17 cellular contexts compared by ENCODE assay signal in the genomic region with DNA sequence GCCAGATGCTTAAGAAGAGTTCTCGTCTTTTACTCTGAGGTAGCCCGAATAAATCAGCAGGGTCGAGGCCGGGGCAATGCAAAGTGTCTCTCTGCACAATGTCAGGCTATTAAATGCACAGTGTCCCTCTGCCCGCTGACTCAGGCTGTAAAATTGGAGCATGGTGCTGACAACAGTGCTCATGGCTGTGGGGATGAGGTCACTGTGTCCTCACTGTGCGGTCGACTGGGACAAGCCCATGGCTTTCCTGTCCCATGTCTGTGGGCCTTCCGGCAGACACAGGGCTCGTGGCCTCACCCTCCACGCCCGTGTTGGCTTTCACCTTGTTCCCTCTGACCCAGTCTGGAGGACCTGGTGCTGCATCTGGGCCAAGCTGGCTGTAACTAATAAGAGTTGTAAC. TPM values are rescaled to one million over a fixed set of nuclear protein-coding genes. Genes with fewer than 3 reads are reported as not detected.
DNase-seq lines count a peak whose midpoint lies in the region; ATAC-seq lines count a peak whose summit lies in the region.
"Had no signal": no experiment of that assay in that cellular context is flagged by ENCODE, and none has a peak within 500 bp of the region (broad histone marks: within the 10 kb centered on the region; RNA-seq: fewer than 3 reads in every experiment).

No MANE protein-coding gene starts in this region.

- H3K27me3 ChIP-seq in SJSA1 (replicated peaks) (no peaks in the 10 kb centered on the region), trophoblast cell (ENCODE audit: insufficient read depth, low read length) (no peaks in the 10 kb centered on the region)
- H3K27me3 ChIP-seq: testis had no signal

- H3K4ac ChIP-seq in trophoblast cell (ENCODE audit: low read depth, low read length): no peak overlapping the region

- H3K14ac ChIP-seq in trophoblast cell (ENCODE audit: low read length): peak overlapping the region; percentile 0

- no peak overlapping the region for H2AK5ac ChIP-seq in trophoblast cell (ENCODE audit: low read length)

- peaks cover 33% of the 10 kb centered on the region for H3K4me1 ChIP-seq in SJSA1 (replicated peaks)
- H3K4me1 ChIP-seq in trophoblast cell (ENCODE audit: control insufficient read depth in 1 of 2, insufficient read depth in 2 of 2, low read length in 2 of 2): peaks cover 9 to 14% of the 10 kb centered on the region in 2 experiments
- H3K4me1 ChIP-seq: testis had no signal

- H2BK12ac ChIP-seq in trophoblast cell (ENCODE audit: low read length): no peak overlapping the region

- H3K79me2 ChIP-seq in trophoblast cell (ENCODE audit: control insufficient read depth, insufficient read depth, low read length, poor library complexity): no peaks in the 10 kb centered on the region

- no peak overlapping the region for H3K4me2 ChIP-seq in trophoblast cell (ENCODE audit: low read length)

- no peak overlapping the region for H4K8ac ChIP-seq in trophoblast cell (ENCODE audit: low read depth, low read length)

- ATAC-seq in left cardiac atrium (peak; percentile 15 to 76), GM18867 (IDR thresholded peaks at IDR 0.05; ENCODE audit: unreplicated experiment) (no peak)
- ATAC-seq: activated naive CD4-positive, alpha-beta T cell treated with anti-CD3 and anti-CD28 coated beads, Interleukin-2, amount 50 U/mL, for 72 hours had no signal

- H3K27ac ChIP-seq in SJSA1 (peak overlapping the region; percentile 38), trophoblast cell (ENCODE audit: low read depth, low read length) (peak overlapping the region; percentile 35)
- H3K27ac ChIP-seq: testis had no signal

- peaks cover 12% of the 10 kb centered on the region for H3K79me1 ChIP-seq in trophoblast cell (ENCODE audit: low read length)

- H3K36me3 ChIP-seq in SJSA1 (no peaks in the 10 kb centered on the region), trophoblast cell (ENCODE audit: control insufficient read depth in 1 of 2, insufficient read depth in 2 of 2, low read length in 2 of 2) (no peaks in the 10 kb centered on the region)

- H4K91ac ChIP-seq in trophoblast cell (ENCODE audit: low read depth, low read length): peak overlapping the region; percentile 41

- intact Hi-C loops in left cardiac atrium (cut with DNase I): no loop called here

- no peak overlapping the region for H3K9ac ChIP-seq in trophoblast cell (ENCODE audit: low read length)

- H3K4me3 ChIP-seq in SJSA1 (no peak overlapping the region), trophoblast cell (ENCODE audit: low read depth, low read length) (no peak overlapping the region)
- H3K4me3 ChIP-seq: testis had no signal

- peak overlapping the region; percentile 49 for H2BK5ac ChIP-seq in trophoblast cell (ENCODE audit: low read depth, low read length, poor library complexity)

- DNase-seq in ELR (ENCODE audit: low read depth) (peak; percentile 62), SJSA1 (ENCODE audit: low read depth in 1 of 2, low spot score in 2 of 2) (peak; percentile 47 to 66), left cardiac atrium (no peak), trophoblast cell (peak; percentile 59 to 63), DMS 273 (lab: John Stamatoyannopoulos, UW; ENCODE audit: unreplicated experiment) (no peak), superior temporal gyrus (ENCODE audit: extremely low spot score) (no peak), OCI-M2 (lab: John Stamatoyannopoulos, UW; ENCODE audit: unreplicated experiment) (no peak)
- DNase-seq: activated CD4-positive, alpha-beta T cell treated with anti-CD3 and anti-CD28 coated beads, Interleukin-2, amount 10 ng/mL, durations not matched to agents 24 days and 14 days; GDM1; MM.1S; NCI-H187 treated with DMSO at 0.1 percent for 48 hours; NCI-H69; SHP77 treated with DMSO at 0.1 percent for 48 hours; stimulated activated CD4-positive, alpha-beta T cell treated with anti-CD3 and anti-CD28 coated beads, Interleukin-15, amount 100 ng/mL, for 24 hours; testis had no signal

- no CpG with 5 or more reads among the region's 11 CpGs for WGBS in trophoblast cell (ENCODE audit: extremely low coverage, insufficient coverage, insufficient read length)

- peak overlapping the region; percentile 7 for H2BK120ac ChIP-seq in trophoblast cell (ENCODE audit: insufficient read depth, low read length, poor library complexity)

- H3K23ac ChIP-seq in trophoblast cell (ENCODE audit: low read length): no peak overlapping the region

- no peak overlapping the region for H3K18ac ChIP-seq in trophoblast cell (ENCODE audit: low read length)

- H4K12ac ChIP-seq in trophoblast cell (ENCODE audit: low read depth, low read length): no peak overlapping the region

- H2AFZ ChIP-seq in trophoblast cell (ENCODE audit: insufficient read depth, low read length, poor library complexity): no peak overlapping the region

- no peaks in the 10 kb centered on the region for H3K9me3 ChIP-seq in SJSA1 (replicated peaks)
- H3K9me3 ChIP-seq in trophoblast cell (ENCODE audit: insufficient read depth, low read depth, low read length): peaks cover 2% of the 10 kb centered on the region
- H3K9me3 ChIP-seq: testis had no signal

RNA-seq across cellular contexts. Expression of a gene that starts 14.6 kb away (rescaled TPM):
- total RNA-seq in SJSA1 (2014; rRNA removed; shearing (Covaris generic)): 115 and 173 TPM in 2 replicates
- 10 to 100 TPM; 10.9 to 12.9 TPM for total RNA-seq in left cardiac atrium
- polyA plus RNA-seq in trophoblast cell (2013): 1,633 and 1,681 TPM in 2 replicates

Comparison
In these comparisons a context has a peak if more than half of its experiments do, and no peak if none do; other contexts are left out.
1. DNase-seq: peak in ELR (single experiment), SJSA1 (2 of 2) and trophoblast cell (2 of 2); none in left cardiac atrium (single experiment), DMS 273 (single experiment), superior temporal gyrus (single experiment) and OCI-M2 (single experiment).